ENCODE assay signal across 10 cellular contexts in the genomic region with DNA sequence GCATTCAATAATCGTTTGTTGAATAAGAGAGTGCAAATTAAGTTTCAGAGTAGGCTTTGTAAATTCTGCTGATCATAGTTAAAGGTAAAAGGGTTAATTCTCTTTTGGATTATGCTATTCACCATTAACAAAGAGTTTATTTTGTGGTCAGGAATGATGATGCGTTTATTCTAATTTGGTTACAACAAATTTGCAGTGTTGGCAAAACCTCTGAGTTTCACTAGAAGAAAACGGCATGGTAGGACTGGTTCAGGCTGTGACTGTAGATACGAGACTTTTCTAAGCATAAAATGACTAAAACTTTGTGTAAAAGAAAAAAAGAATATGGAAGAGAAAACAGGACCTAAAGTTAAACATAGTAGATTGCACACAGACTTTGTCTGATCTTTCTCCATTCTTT.
"Had no signal": no experiment of that assay in that cellular context is flagged by ENCODE, and none has a peak within 500 bp of the region (broad histone marks: within the 10 kb centered on the region; RNA-seq: fewer than 3 reads in every experiment).

No MANE protein-coding gene starts in this region.

- H3K9me3 ChIP-seq: HAP-1 had no signal

- H3K4me3 Mint-ChIP-seq: GM23338, HFFc6 had no signal

- H3K4me2 ChIP-seq: GM23338 had no signal

- H3K4me3 ChIP-seq: GM23338, HAP-1, K562 had no signal

- FAIRE-seq: H1, HTR-8/SVneo, K562 had no signal

- ATAC-seq: GM23338, HCT116, K562 had no signal

- H3K27ac Mint-ChIP-seq: GM23338, HFFc6 had no signal

- H3K4me1 ChIP-seq: HAP-1 had no signal

- DNase-seq: H7, HFFc6, IMR-90, KG1 had no signal
